In genomic region chr6:159700970-159701369, GRCh38 we compare ENCODE assay signal across 9 cellular contexts. TPM values are rescaled to one million over a fixed set of nuclear protein-coding genes. Genes with fewer than 3 reads are reported as not detected.
A peak's percentile ranks its signal among the peaks of the same experiment; 100 is the strongest.
DNase-seq lines count a peak whose midpoint lies in the region; ATAC-seq and TF ChIP-seq lines count a peak whose summit lies in the region.
"Had no signal": no experiment of that assay in that cellular context is flagged by ENCODE, and none has a peak within 500 bp of the region (broad histone marks: within the 10 kb centered on the region; RNA-seq: fewer than 3 reads in every experiment).

No MANE protein-coding gene starts in this region.

- peak overlapping the region; percentile 85 for H4K91ac ChIP-seq in IMR-90 (ENCODE audit: insufficient read depth, low read depth, low read length)

- POLR2A ChIA-PET in IMR-90 (lab: Charles Lee; ENCODE audit: unreplicated experiment) = interaction anchor here (1.2 kb wide), 1 partner anchor 19 kb away, joined by 9 read pairs; no protein-coding TSS in a partner anchor

- CTCF ChIA-PET in IMR-90 (lab: Yijun Ruan, JAX) = interaction anchor here (1.7 kb wide), 1 partner anchor 16 kb away, joined by 9 read pairs; no protein-coding TSS in a partner anchor

- dilution Hi-C loops in IMR-90 (cut with HindIII; ENCODE audit: low sequenced_read_pairs, unreplicated experiment) = no loop called here

- intact Hi-C loops in IMR-90 (cut with micrococcal nuclease) = loop anchor here (2.0 kb wide), 2 partner anchors 16 to 26 kb away; partner anchors contain the start of gene WTAP

- H3K18ac ChIP-seq in IMR-90 (ENCODE audit: low read depth, low read length) = peak overlapping the region; percentile 77

- in situ Hi-C loops in IMR-90 (cut with MboI; ENCODE audit: low sequenced_read_pairs) = loop anchor here (25.0 kb wide), 1 partner anchor 1064 kb away; the partner anchor contains the start of gene DYNLT1

- peak overlapping the region; percentile 85 for H2BK5ac ChIP-seq in IMR-90 (ENCODE audit: low read depth, low read length, poor library complexity, severe bottlenecking)

- H3K9me2 ChIP-seq in hepatocyte (replicated peaks; ENCODE audit: insufficient read depth) = no peaks in the 10 kb centered on the region

- peak overlapping the region; percentile 36 for H3K23ac ChIP-seq in IMR-90 (ENCODE audit: low read depth, low read length)

- no TSS peak for BruUV-seq in IMR-90 (replicated peaks; lab: Mats Ljungman, UMichigan)

- TF ChIP-seq POLR2A in IMR-90 (IDR thresholded peaks at IDR 0.05; ENCODE audit: low read depth, low read length) = no peak

- H3K79me2 ChIP-seq in hepatocyte = peaks cover 15% of the 10 kb centered on the region

- H3K9me3 ChIP-seq in IMR-90 (ENCODE audit: control insufficient read depth, insufficient read depth, low read length) (peaks cover 3% of the 10 kb centered on the region), SJCRH30 (replicated peaks) (no peaks in the 10 kb centered on the region), hepatocyte (ENCODE audit: low read depth) (no peaks in the 10 kb centered on the region)

- peak overlapping the region; percentile 59; the same call in 2 of the 3 replicates for H2BK15ac ChIP-seq in IMR-90 (ENCODE audit: low read depth, low read length)

- no peaks in the 10 kb centered on the region for H3K27me3 ChIP-seq in IMR-90 (ENCODE audit: control insufficient read depth, insufficient read depth, low read length)
- no peaks in the 10 kb centered on the region for H3K27me3 ChIP-seq in SJCRH30
- no peaks in the 10 kb centered on the region for H3K27me3 ChIP-seq in hepatocyte

- H2AFZ ChIP-seq in IMR-90 (replicated peaks; ENCODE audit: low read length, poor library complexity) = no peak overlapping the region
- H2AFZ ChIP-seq in hepatocyte = no peak overlapping the region

- peak overlapping the region; percentile 19 for H3K56ac ChIP-seq in IMR-90 (ENCODE audit: extremely low read depth, insufficient read depth, low read length)

- peak overlapping the region; percentile 88 for H3K4ac ChIP-seq in IMR-90 (ENCODE audit: low read depth, low read length)

- H4K5ac ChIP-seq in IMR-90 (ENCODE audit: low read depth, low read length) = peak overlapping the region; percentile 13

- WGBS in IMR-90 (ENCODE audit: extremely low coverage in 2 of 2, insufficient read length in 1 of 2), 2 experiments = no CpG with 5 or more reads among the region's 1 CpG
- WGBS in hepatocyte (ENCODE audit: low lambda C conversion rate, missing lambda C conversion rate) = 83% methylated on average over 1 of the region's 1 CpG

- TF ChIP-seq CTCF in IMR-90 (conservative IDR thresholded peaks at IDR 0.05; ENCODE audit: low read depth, low read length) = no peak
- no peak for TF ChIP-seq CTCF in hepatocyte (IDR thresholded peaks at IDR 0.05; ENCODE audit: poor library complexity)

- peak overlapping the region; percentile 90 for H2BK20ac ChIP-seq in IMR-90 (ENCODE audit: low read depth, low read length)

- H3K9ac ChIP-seq in IMR-90 (ENCODE audit: low read depth, low read length) = peak overlapping the region; percentile 45

- TF ChIP-seq RAD21 in IMR-90 (IDR thresholded peaks at IDR 0.05; ENCODE audit: low read length) = no peak

- peaks cover 9 to 40% of the 10 kb centered on the region in 2 experiments for H3K79me1 ChIP-seq in IMR-90 (ENCODE audit: low read depth in 1 of 2, low read length in 2 of 2)

- H3K4me1 ChIP-seq in IMR-90 (ENCODE audit: control insufficient read depth, insufficient read depth, low read length) (peaks cover 9% of the 10 kb centered on the region), SJCRH30 (peaks cover 17% of the 10 kb centered on the region), hepatocyte (ENCODE audit: insufficient read depth) (peaks cover 8% of the 10 kb centered on the region)

- H2AK5ac ChIP-seq in IMR-90 (ENCODE audit: low read depth, low read length) = peak overlapping the region; percentile 71

- H3K14ac ChIP-seq in IMR-90 (replicated peaks; ENCODE audit: low read depth, low read length) = peak overlapping the region; percentile 71

- no peak overlapping the region for H3K4me3 ChIP-seq in IMR-90 (ENCODE audit: insufficient read depth, low read depth, low read length)
- H3K4me3 ChIP-seq in SJCRH30 = no peak overlapping the region
- no peak overlapping the region for H3K4me3 ChIP-seq in hepatocyte

- H4K20me1 ChIP-seq in IMR-90 (ENCODE audit: insufficient read depth, low read length) (0 out of 2 replicates have a peak, but pooled peaks cover 2% of the 10 kb centered on the region), hepatocyte (ENCODE audit: insufficient read depth, poor library complexity, severe bottlenecking) (no peaks in the 10 kb centered on the region)

- peak overlapping the region; percentile 11 for H3K4me2 ChIP-seq in IMR-90 (ENCODE audit: low read depth, low read length)
- no peak overlapping the region for H3K4me2 ChIP-seq in hepatocyte

- H3K9me1 ChIP-seq in IMR-90 (ENCODE audit: insufficient read depth, low read length) = peaks cover 16% of the 10 kb centered on the region

- peak; percentile 28 for ATAC-seq in IMR-90 (ENCODE audit: low read depth)
- ATAC-seq in HG02642 (IDR thresholded peaks at IDR 0.05; ENCODE audit: poor library complexity, unreplicated experiment) = no peak

- H3K36me3 ChIP-seq in IMR-90 (ENCODE audit: control insufficient read depth, insufficient read depth, low read length) = 0 out of 2 replicates have a peak, but pooled peaks cover 2% of the 10 kb centered on the region
- no peaks in the 10 kb centered on the region for H3K36me3 ChIP-seq in SJCRH30
- no peaks in the 10 kb centered on the region for H3K36me3 ChIP-seq in hepatocyte (replicated peaks; ENCODE audit: insufficient read depth, low read depth)

- peak overlapping the region; percentile 93 for H3K27ac ChIP-seq in IMR-90 (ENCODE audit: insufficient read depth, low read length)
- peak overlapping the region; percentile 37 for H3K27ac ChIP-seq in SJCRH30
- H3K27ac ChIP-seq in hepatocyte = peak overlapping the region; percentile 84

- peak overlapping the region; percentile 42 for H2AK9ac ChIP-seq in IMR-90 (replicated peaks; ENCODE audit: low read depth, low read length, poor library complexity)

- DNase-seq in IMR-90 = peak; percentile 55
- DNase-seq in SJCRH30 = peak; percentile 74 to 87
- no peak for DNase-seq in hepatocyte (ENCODE audit: low spot score)
- peak; percentile 13 for DNase-seq in stromal cell of bone marrow (ENCODE audit: low read depth)
- DNase-seq in stimulated activated CD4-positive, alpha-beta T cell treated with anti-CD3 and anti-CD28 coated beads, Interleukin-4, amount 100 ng/mL, for 1 hour = no peak
- no peak for DNase-seq in stimulated activated naive CD4-positive, alpha-beta T cell treated with Interleukin-2 at 50 U/mL for 16 hours (lab: John Stamatoyannopoulos, UW)
- DNase-seq: hypothalamus, NCI-H446 had no signal

- peak overlapping the region; percentile 34 to 65 for H4K8ac ChIP-seq in IMR-90 (ENCODE audit: low read depth in 2 of 2, low read length in 2 of 2)

- peak overlapping the region; percentile 86 for H2BK120ac ChIP-seq in IMR-90 (ENCODE audit: low read depth, low read length)

TF ChIP-seq in IMR-90, 13 proteins besides CTCF, POLR2A, EP300 and RAD21:
- TF ChIP-seq USF2 (IDR thresholded peaks at IDR 0.05; ENCODE audit: low read depth, low read length) (no peak), RFX5 (IDR thresholded peaks at IDR 0.05; ENCODE audit: low read depth, low read length) (no peak)
TF ChIP-seq in IMR-90: peak in this region for 0.

RNA-seq across cellular contexts. Expression of gene SOD2, which starts 7.9 kb away (rescaled TPM):
- total RNA-seq in IMR-90 (2012; rRNA removed) = 243 TPM in 2 replicates
- 102 and 173 TPM in 2 replicates for polyA plus RNA-seq in IMR-90 (2012; rRNA removed)
- 93.7 and 177 TPM in 2 replicates for polyA plus RNA-seq in IMR-90 (2012; cell fraction: cytosol; rRNA removed)
- 48.2 and 96.3 TPM in 2 replicates for polyA plus RNA-seq in IMR-90 (2012; cell fraction: nucleus; rRNA removed; ENCODE audit: low replicate concordance)
- 123 and 137 TPM in 2 replicates for total RNA-seq in SJCRH30 (2014; rRNA removed; shearing (Covaris generic))
- total RNA-seq in hepatocyte = 236 and 264 TPM in 2 replicates
- polyA plus RNA-seq in hepatocyte = 138 and 143 TPM in 2 replicates

RNA-seq across cellular contexts. Expression of gene WTAP, which starts 26.3 kb away (rescaled TPM):
- total RNA-seq in IMR-90 (2012; rRNA removed) = 92.3 and 124 TPM in 2 replicates
- polyA plus RNA-seq in IMR-90 (2012; rRNA removed) = 20.1 and 30.2 TPM in 2 replicates
- 6.5 and 6.6 TPM in 2 replicates for polyA plus RNA-seq in IMR-90 (2012; cell fraction: cytosol; rRNA removed)
- polyA plus RNA-seq in IMR-90 (2012; cell fraction: nucleus; rRNA removed; ENCODE audit: low replicate concordance) = 3.8 and 25.2 TPM in 2 replicates
- total RNA-seq in SJCRH30 (2014; rRNA removed; shearing (Covaris generic)) = 183 and 196 TPM in 2 replicates
- total RNA-seq in hepatocyte = 94.8 and 101 TPM in 2 replicates
- polyA plus RNA-seq in hepatocyte = 84.6 and 88.1 TPM in 2 replicates

Comparison
In these comparisons a context has a peak if more than half of its experiments do, and no peak if none do; other contexts are left out.
1. DNase-seq: peak in IMR-90 (single experiment), SJCRH30 (2 of 2) and stromal cell of bone marrow (single experiment); none in hepatocyte (single experiment), stimulated activated CD4-positive, alpha-beta T cell treated with anti-CD3 and anti-CD28 coated beads, Interleukin-4, amount 100 ng/mL, for 1 hour (single experiment) and stimulated activated naive CD4-positive, alpha-beta T cell treated with Interleukin-2 at 50 U/mL for 16 hours (single experiment).
2. H3K27ac ChIP-seq: peak in every context shown above with its lines; median percentile 93 in IMR-90; 84 in hepatocyte; 37 in SJCRH30.